8 cellular contexts compared by ENCODE assay signal in genomic region chr15:96344706-96345559, GRCh38. TPM values are rescaled to one million over a fixed set of nuclear protein-coding genes. Genes with fewer than 3 reads are reported as not detected.
DNase-seq lines count a peak whose midpoint lies in the region; ATAC-seq lines count a peak whose summit lies in the region.

No MANE protein-coding gene starts in this region.

- DNase-seq in dermis blood vessel endothelial cell (peak; percentile 51), lung microvascular endothelial cell (ENCODE audit: low read depth in 2 of 2) (peak; percentile 48 to 56), substantia nigra (lab: John Stamatoyannopoulos, UW) (no peak), NCI-H226 (no peak)
- no peak for DNase-seq in activated T-cell treated with anti-CD3 and anti-CD28 coated beads, Interleukin-2, amount 50 U/mL, for 24 hours

- H3K36me3 Mint-ChIP-seq in activated T-cell treated with anti-CD3 and anti-CD28 coated beads, Interleukin-2, amount 50 U/mL, for 24 hours (ENCODE audit: low read depth): no peaks in the 10 kb centered on the region

- no peak overlapping the region for H3K4me3 Mint-ChIP-seq in activated T-cell treated with anti-CD3 and anti-CD28 coated beads, Interleukin-2, amount 50 U/mL, for 24 hours

- no peak overlapping the region for H3K27ac Mint-ChIP-seq in activated T-cell treated with anti-CD3 and anti-CD28 coated beads, Interleukin-2, amount 50 U/mL, for 24 hours

- peak overlapping the region; percentile 45 for H3K27ac ChIP-seq in substantia nigra (ENCODE audit: low read depth, low read length, poor library complexity, severe bottlenecking)

- peaks cover 98% of the 10 kb centered on the region for H3K27me3 Mint-ChIP-seq in activated T-cell treated with anti-CD3 and anti-CD28 coated beads, Interleukin-2, amount 50 U/mL, for 24 hours

- H3K4me1 Mint-ChIP-seq in activated T-cell treated with anti-CD3 and anti-CD28 coated beads, Interleukin-2, amount 50 U/mL, for 24 hours (ENCODE audit: low read depth): peaks cover 14% of the 10 kb centered on the region

- peaks cover 5% of the 10 kb centered on the region for H3K9me3 Mint-ChIP-seq in activated T-cell treated with anti-CD3 and anti-CD28 coated beads, Interleukin-2, amount 50 U/mL, for 24 hours

- ATAC-seq in HG03571 (IDR thresholded peaks at IDR 0.05; ENCODE audit: unreplicated experiment) (peak; percentile 5), GM18858 (IDR thresholded peaks at IDR 0.05; ENCODE audit: unreplicated experiment) (no peak)
- ATAC-seq in activated CD4-positive, CD25-positive, alpha-beta regulatory T cell treated with anti-CD3 and anti-CD28 coated beads, Interleukin-2, amount 50 U/mL, for 24 hours: no peak

RNA-seq across cellular contexts. Expression of gene NR2F2, which starts 14.4 kb away (rescaled TPM):
- total RNA-seq in dermis blood vessel endothelial cell: 14.0 and 36.6 TPM in 2 replicates
- 17.4 and 25.0 TPM in 2 replicates for total RNA-seq in lung microvascular endothelial cell

Comparison
In these comparisons a context has a peak if more than half of its experiments do, and no peak if none do; other contexts are left out.
1. DNase-seq: peak in dermis blood vessel endothelial cell (single experiment) and lung microvascular endothelial cell (2 of 2); none in substantia nigra (0 of 49), activated T-cell treated with anti-CD3 and anti-CD28 coated beads, Interleukin-2, amount 50 U/mL, for 24 hours (single experiment) and NCI-H226 (single experiment).